ENCODE assay signal across 16 cellular contexts in genomic region chr12:59929091-59929490, GRCh38.
DNase-seq lines count a peak whose midpoint lies in the region; ATAC-seq and TF ChIP-seq lines count a peak whose summit lies in the region.
"Had no signal": no experiment of that assay in that cellular context is flagged by ENCODE, and none has a peak within 500 bp of the region (broad histone marks: within the 10 kb centered on the region; RNA-seq: fewer than 3 reads in every experiment).

No MANE protein-coding gene starts in this region.

- H3K4me3 ChIP-seq in breast epithelium (no peak overlapping the region), foreskin fibroblast (ENCODE audit: low read depth in 1 of 2, low read length in 2 of 2) (no peak overlapping the region)
- H3K4me3 ChIP-seq: tibial artery had no signal

- TF ChIP-seq CTCF in MCF 10A (IDR thresholded peaks at IDR 0.05; ENCODE audit: unreplicated experiment) (no peak), breast epithelium (IDR thresholded peaks at IDR 0.05) (no peak), foreskin fibroblast (IDR thresholded peaks at IDR 0.05; ENCODE audit: low read depth, low read length) (no peak)
- no peak for TF ChIP-seq CTCF in activated CD8-positive, alpha-beta T cell treated with anti-CD3 and anti-CD28 coated beads for 36 hours (IDR thresholded peaks at IDR 0.05)

- H3K27me3 ChIP-seq in breast epithelium, result no peaks in the 10 kb centered on the region
- H3K27me3 ChIP-seq: tibial artery had no signal

- H3K4me3 Mint-ChIP-seq in MCF 10A (ENCODE audit: unreplicated experiment), result peak overlapping the region; percentile 50
- no peak overlapping the region for H3K4me3 Mint-ChIP-seq in activated CD8-positive, alpha-beta T cell treated with anti-CD3 and anti-CD28 coated beads for 36 hours
- H3K4me3 Mint-ChIP-seq: activated naive CD8-positive, alpha-beta T cell; naive thymus-derived CD8-positive, alpha-beta T cell had no signal

- CTCF ChIA-PET in MCF 10A (lab: Yijun Ruan, JAX), result interaction anchor here (1.2 kb wide), 1 partner anchor 78 kb away, joined by 3 read pairs; no protein-coding TSS in a partner anchor
- CTCF ChIA-PET in activated CD8-positive, alpha-beta T cell treated with anti-CD3 and anti-CD28 coated beads for 36 hours (lab: Charles Lee), result no interaction called here

- no peaks in the 10 kb centered on the region for H3K4me1 ChIP-seq in breast epithelium
- H3K4me1 ChIP-seq: tibial artery had no signal

- no peaks in the 10 kb centered on the region for H3K27me3 Mint-ChIP-seq in MCF 10A (ENCODE audit: insufficient read depth, unreplicated experiment)
- H3K27me3 Mint-ChIP-seq in activated CD8-positive, alpha-beta T cell treated with anti-CD3 and anti-CD28 coated beads for 36 hours, result no peaks in the 10 kb centered on the region

- ATAC-seq in HG02588 (IDR thresholded peaks at IDR 0.05; ENCODE audit: unreplicated experiment) (no peak), HG02884 (IDR thresholded peaks at IDR 0.05; ENCODE audit: unreplicated experiment) (no peak)
- ATAC-seq in activated CD8-positive, alpha-beta T cell treated with anti-CD3 and anti-CD28 coated beads for 36 hours, result no peak
- ATAC-seq: naive thymus-derived CD8-positive, alpha-beta T cell had no signal

- POLR2A ChIA-PET in MCF 10A (lab: Yijun Ruan, JAX), result interaction anchor here (0.6 to 2.9 kb wide), 20 partner anchors 10 to 1934 kb away, joined by 3 to 15 read pairs (median 4); partner anchors contain the start of gene SLC16A7
- POLR2A ChIA-PET in activated CD8-positive, alpha-beta T cell treated with anti-CD3 and anti-CD28 coated beads for 36 hours (lab: Charles Lee), result no interaction called here

- TF ChIP-seq POLR2A in breast epithelium (IDR thresholded peaks at IDR 0.05), result no peak

- DNase-seq in MCF 10A (ENCODE audit: unreplicated experiment) (peak; percentile 92), breast epithelium (ENCODE audit: low spot score in 2 of 2) (no peak), amniotic epithelial cell (ENCODE audit: low read depth) (peak; percentile 82), foreskin fibroblast (peak; percentile 91 to 93), nucleus accumbens (lab: John Stamatoyannopoulos, UW) (no peak)
- DNase-seq in activated CD8-positive, alpha-beta T cell treated with anti-CD3 and anti-CD28 coated beads for 36 hours, result no peak
- DNase-seq: activated CD4-positive, CD25-positive, alpha-beta regulatory T cell; naive thymus-derived CD8-positive, alpha-beta T cell; NCI-H1417 treated with DMSO at 0.1 percent for 48 hours; NCI-H345; retina; tibial artery had no signal

- no peaks in the 10 kb centered on the region for H3K36me3 ChIP-seq in breast epithelium
- H3K36me3 ChIP-seq: tibial artery had no signal

- peaks cover 11% of the 10 kb centered on the region for H3K36me3 Mint-ChIP-seq in MCF 10A (ENCODE audit: insufficient read depth, unreplicated experiment)
- no peaks in the 10 kb centered on the region for H3K36me3 Mint-ChIP-seq in activated CD8-positive, alpha-beta T cell treated with anti-CD3 and anti-CD28 coated beads for 36 hours (ENCODE audit: low read depth)
- H3K36me3 Mint-ChIP-seq: activated naive CD8-positive, alpha-beta T cell had no signal

- BruUV-seq in MCF 10A (replicated peaks; lab: Mats Ljungman, UMichigan), result no TSS peak

- H3K27ac ChIP-seq in breast epithelium, result no peak overlapping the region
- H3K27ac ChIP-seq: 22Rv1, tibial artery had no signal

- peaks cover 33% of the 10 kb centered on the region for H3K4me1 Mint-ChIP-seq in MCF 10A (ENCODE audit: insufficient read depth, unreplicated experiment)
- no peaks in the 10 kb centered on the region for H3K4me1 Mint-ChIP-seq in activated CD8-positive, alpha-beta T cell treated with anti-CD3 and anti-CD28 coated beads for 36 hours (ENCODE audit: low read depth)
- H3K4me1 Mint-ChIP-seq: naive thymus-derived CD8-positive, alpha-beta T cell had no signal

- no peaks in the 10 kb centered on the region for H3K9me3 ChIP-seq in breast epithelium
- H3K9me3 ChIP-seq: tibial artery had no signal

- intact Hi-C loops in MCF 10A (cut with micrococcal nuclease) (loop anchor here (1.0 to 5.0 kb wide), 3 partner anchors 44 to 334 kb away; no protein-coding TSS in a partner anchor), breast epithelium (cut with DNase I; ENCODE audit: low total_unique reads) (no loop called here)
- intact Hi-C loops in activated CD8-positive, alpha-beta T cell treated with anti-CD3 and anti-CD28 coated beads for 36 hours (cut with micrococcal nuclease), result no loop called here

- H3K27ac Mint-ChIP-seq in MCF 10A (ENCODE audit: low read depth, unreplicated experiment), result peak overlapping the region; percentile 95
- H3K27ac Mint-ChIP-seq in activated CD8-positive, alpha-beta T cell treated with anti-CD3 and anti-CD28 coated beads for 36 hours, result no peak overlapping the region
- H3K27ac Mint-ChIP-seq: activated naive CD8-positive, alpha-beta T cell; naive thymus-derived CD8-positive, alpha-beta T cell had no signal

- H3K9me3 Mint-ChIP-seq in MCF 10A (ENCODE audit: unreplicated experiment), result peaks cover 14% of the 10 kb centered on the region
- H3K9me3 Mint-ChIP-seq in activated CD8-positive, alpha-beta T cell treated with anti-CD3 and anti-CD28 coated beads for 36 hours, result no peaks in the 10 kb centered on the region

Comparison
In these comparisons a context has a peak if more than half of its experiments do, and no peak if none do; other contexts are left out.
1. DNase-seq: peak in MCF 10A (single experiment), amniotic epithelial cell (single experiment) and foreskin fibroblast (2 of 2); none in breast epithelium (0 of 2), nucleus accumbens (0 of 56) and activated CD8-positive, alpha-beta T cell treated with anti-CD3 and anti-CD28 coated beads for 36 hours (single experiment).